Comparison of ENCODE assay signal across 1 cellular context in genomic region chr20:38889050-38889449, GRCh38.
A peak's percentile ranks its signal among the peaks of the same experiment; 100 is the strongest.
TF ChIP-seq lines count a peak whose summit lies in the region.

No MANE protein-coding gene starts in this region.

TF ChIP-seq in K562, 482 proteins besides CTCF, POLR2A, EP300 and RAD21:
- TF ChIP-seq ZNF318 (IDR thresholded peaks at IDR 0.05; ENCODE audit: borderline replicate concordance in 1 of 2, low read depth in 1 of 2) (no peak), ETS1 (conservative IDR thresholded peaks at IDR 0.05; ENCODE audit: control insufficient read depth, low read depth, low read length) (no peak), SAP30 (IDR thresholded peaks at IDR 0.05; ENCODE audit: borderline replicate concordance, insufficient read depth, low read depth, low read length, poor library complexity, severe bottlenecking) (no peak), CHD4 (IDR thresholded peaks at IDR 0.05; ENCODE audit: insufficient read depth, insufficient replicate concordance, low read depth, low read length, poor library complexity, severe bottlenecking) (peak; percentile 34), ZBTB26 (CRISPR knock-in tag; IDR thresholded peaks at IDR 0.05) (no peak), CBX3 (IDR thresholded peaks at IDR 0.05; ENCODE audit: borderline replicate concordance in 1 of 2, low read length in 2 of 2) (0 out of 3 replicates have a peak, but pooled peaks of 1 of the 2 experiments have one; percentile 13), RBM25 (IDR thresholded peaks at IDR 0.05; ENCODE audit: low read depth, low read length, severe bottlenecking) (peak; percentile 90), E2F1 (CRISPR knock-in tag; IDR thresholded peaks at IDR 0.05) (no peak), ETS2 (tag; IDR thresholded peaks at IDR 0.05; ENCODE audit: borderline replicate concordance, poor library complexity, severe bottlenecking) (no peak), KDM1A (IDR thresholded peaks at IDR 0.05) (peak in 1 of 2 experiments; percentile 73; a peak in 1 of 4 replicates), SMC3 (conservative IDR thresholded peaks at IDR 0.05; ENCODE audit: insufficient read depth, low read depth, low read length) (no peak), ZFP36 (IDR thresholded peaks at IDR 0.05; ENCODE audit: low read depth, low read length, partially characterized antibody) (peak; percentile 34), CBX1 (IDR thresholded peaks at IDR 0.05; ENCODE audit: low read depth) (0 out of 2 replicates have a peak, but pooled peaks have one; percentile 36), SAFB (IDR thresholded peaks at IDR 0.05; ENCODE audit: borderline replicate concordance, low read depth, low read length) (no peak), RCOR1 (IDR thresholded peaks at IDR 0.05; ENCODE audit: borderline replicate concordance in 1 of 2, low read depth in 2 of 2, low read length in 2 of 2) (peak in 1 of 2 experiments; percentile 70; a peak in 2 of 4 replicates), ADNP (tag; IDR thresholded peaks at IDR 0.05) (peak; percentile 92), CHCHD3 (CRISPR knock-in tag; IDR thresholded peaks at IDR 0.05) (no peak), ZBTB17 (CRISPR knock-in tag; IDR thresholded peaks at IDR 0.05) (no peak), GTF2F1 (IDR thresholded peaks at IDR 0.05; ENCODE audit: low read depth, low read length) (no peak), ELK1 (CRISPR knock-in tag; IDR thresholded peaks at IDR 0.05) (no peak), CSDE1 (IDR thresholded peaks at IDR 0.05) (no peak), PTTG1 (tag; IDR thresholded peaks at IDR 0.05; ENCODE audit: low read depth) (no peak), MAFF (IDR thresholded peaks at IDR 0.05; ENCODE audit: low read length) (no peak), MXI1 (IDR thresholded peaks at IDR 0.05; ENCODE audit: low read depth, low read length) (no peak), ZNF253 (CRISPR knock-in tag; conservative IDR thresholded peaks at IDR 0.05) (no peak), SMAD2 (IDR thresholded peaks at IDR 0.05; ENCODE audit: low read depth, low read length) (no peak), BCLAF1 (IDR thresholded peaks at IDR 0.05; ENCODE audit: borderline replicate concordance in 1 of 2, control insufficient read depth in 1 of 2, low read depth in 2 of 2, low read length in 1 of 2) (no peak), TAF9B (IDR thresholded peaks at IDR 0.05; ENCODE audit: partially characterized antibody) (no peak), ARID2 (IDR thresholded peaks at IDR 0.05) (no peak), BCOR (IDR thresholded peaks at IDR 0.05) (peak; percentile 89), TEAD2 (tag; IDR thresholded peaks at IDR 0.05) (no peak), HDAC2 (IDR thresholded peaks at IDR 0.05) (peak; percentile 65; the same call in 1 of the 2 replicates), SMARCA5 (IDR thresholded peaks at IDR 0.05) (peak; percentile 47), TBP (optimal IDR thresholded peaks at IDR 0.05; ENCODE audit: low read depth, low read length) (no peak), DMBX1 (CRISPR knock-in tag; IDR thresholded peaks at IDR 0.05; ENCODE audit: borderline replicate concordance) (no peak), U2AF1 (optimal IDR thresholded peaks at IDR 0.05; ENCODE audit: low read depth, low read length) (no peak)
